8 cellular contexts compared by ENCODE assay signal in genomic region chr20:52191436-52192295, GRCh38. TPM values are rescaled to one million over a fixed set of nuclear protein-coding genes. Genes with fewer than 3 reads are reported as not detected.
DNase-seq lines count a peak whose midpoint lies in the region; TF ChIP-seq lines count a peak whose summit lies in the region.

Gene ZFP64, minus strand, starts transcription at chr20:52191779. Its CDS starts 143 bp downstream, at chr20:52191636.

- POLR2A ChIA-PET in OCI-LY7 (lab: Charles Lee), result interaction anchor here (0.6 kb wide), 2 partner anchors 86 to 1065 kb away, joined by 3 to 4 read pairs; no protein-coding TSS in a partner anchor

- H3K27ac ChIP-seq in OCI-LY7 (ENCODE audit: low read depth, low read length, poor library complexity, severe bottlenecking) (peak within 1 kb of the TSS; percentile 60), esophagus (ENCODE audit: low read depth in 2 of 2, low read length in 1 of 2) (peak within 1 kb of the TSS; percentile 95), muscle layer of duodenum (ENCODE audit: low read length) (peak within 1 kb of the TSS; percentile 77)

- H3K27me3 ChIP-seq in esophagus (ENCODE audit: control insufficient read depth in 1 of 2, insufficient read depth in 2 of 2, low read length in 2 of 2), result no peaks in the 10 kb centered on the region
- H3K27me3 ChIP-seq in muscle layer of duodenum (ENCODE audit: low read depth, low read length), result no peaks in the 10 kb centered on the region

- peak within 1 kb of the TSS; percentile 99 for H2AFZ ChIP-seq in OCI-LY7 (ENCODE audit: low read length)

- peaks cover 17% of the 10 kb centered on the region for H3K4me1 ChIP-seq in OCI-LY7 (ENCODE audit: insufficient read depth, low read length, poor library complexity, severe bottlenecking)
- no peaks in the 10 kb centered on the region for H3K4me1 ChIP-seq in esophagus (ENCODE audit: control insufficient read depth in 2 of 2, insufficient read depth in 2 of 2, low read length in 1 of 2)
- H3K4me1 ChIP-seq in muscle layer of duodenum (ENCODE audit: control insufficient read depth in 1 of 2, insufficient read depth in 2 of 2, low read length in 2 of 2), result peaks cover 0 to 12% of the 10 kb centered on the region in 2 donors

- peaks cover 4% of the 10 kb centered on the region for H3K36me3 ChIP-seq in OCI-LY7 (ENCODE audit: insufficient read depth, low read length)
- peaks cover 0 to 2% of the 10 kb centered on the region in 2 donors for H3K36me3 ChIP-seq in esophagus (ENCODE audit: control insufficient read depth in 2 of 2, insufficient read depth in 2 of 2, low read length in 1 of 2)
- peaks cover 0 to 4% of the 10 kb centered on the region in 2 donors for H3K36me3 ChIP-seq in muscle layer of duodenum (ENCODE audit: control insufficient read depth in 1 of 2, insufficient read depth in 2 of 2, low read length in 2 of 2)

- TF ChIP-seq CTCF in GM20000 (IDR thresholded peaks at IDR 0.05; ENCODE audit: extremely low read depth, missing control alignments) (peak; percentile 76), OCI-LY7 (conservative IDR thresholded peaks at IDR 0.05; ENCODE audit: low read length) (peak; percentile 79)

- H3K4me3 ChIP-seq in OCI-LY7 (ENCODE audit: low read depth, low read length, poor library complexity, severe bottlenecking) (peak within 1 kb of the TSS; percentile 100), esophagus (ENCODE audit: low read depth in 1 of 2, low read length in 2 of 2) (peak within 1 kb of the TSS; percentile 93 to 100), muscle layer of duodenum (ENCODE audit: low read depth in 1 of 2, low read length in 2 of 2) (peak within 1 kb of the TSS; percentile 96 to 98)

- peak within 1 kb of the TSS; percentile 83 for H3K4me2 ChIP-seq in OCI-LY7 (ENCODE audit: low read length)

- 0% methylated on average over 99 to 101 of the region's 101 CpGs for WGBS in esophagus, 2 donors

- DNase-seq in D341Med (ENCODE audit: low spot score), result peak; percentile 90
- peak; percentile 92 for DNase-seq in GM20000 (ENCODE audit: low spot score)
- DNase-seq in HT-29 (ENCODE audit: low spot score), result peak; percentile 90
- peak; percentile 87 for DNase-seq in OCI-LY7 (ENCODE audit: low spot score)
- peak; percentile 82 for DNase-seq in activated T-cell treated with anti-CD3 and anti-CD28 coated beads, Interleukin-2, amount 50 U/mL, for 1 hour
- DNase-seq in stimulated activated CD8-positive, alpha-beta memory T cell treated with anti-CD3 and anti-CD28 coated beads, Interleukin-7, amount 100 ng/mL, for 24 hours (ENCODE audit: low read depth), result peak; percentile 38

- intact Hi-C loops in OCI-LY7 (cut with micrococcal nuclease; ENCODE audit: unreplicated experiment), result no loop called here

- CTCF ChIA-PET in OCI-LY7 (lab: Charles Lee; ENCODE audit: unreplicated experiment), result no interaction called here

- no peaks in the 10 kb centered on the region for H4K20me1 ChIP-seq in OCI-LY7 (ENCODE audit: insufficient read depth, low read length)

- no TSS peak for BruUV-seq in OCI-LY7 (replicated peaks; lab: Mats Ljungman, UMichigan)

- H3K9me2 ChIP-seq in OCI-LY7 (ENCODE audit: insufficient read depth, low read length), result no peaks in the 10 kb centered on the region

- H3K9me3 ChIP-seq in OCI-LY7 (ENCODE audit: low read length), result no peaks in the 10 kb centered on the region
- H3K9me3 ChIP-seq in esophagus (ENCODE audit: control insufficient read depth in 2 of 2, insufficient read depth in 1 of 2, low read depth in 1 of 2, low read length in 1 of 2), result no peaks in the 10 kb centered on the region
- no peaks in the 10 kb centered on the region for H3K9me3 ChIP-seq in muscle layer of duodenum (ENCODE audit: control insufficient read depth in 1 of 2, low read length in 2 of 2)

- H3K79me2 ChIP-seq in OCI-LY7 (ENCODE audit: insufficient read depth, low read depth, low read length), result peaks cover 21% of the 10 kb centered on the region; the same call in 1 of the 2 replicates

RNA-seq across cellular contexts. Expression of gene ZFP64, which starts in this region (rescaled TPM):
- total RNA-seq in HT-29 (2014; rRNA removed; shearing (Covaris generic)), result 16.5 and 22.2 TPM in 2 replicates
- 10.0 and 14.4 TPM in 2 replicates for total RNA-seq in OCI-LY7 (2014; rRNA removed; shearing (Covaris generic))
- total RNA-seq in OCI-LY7 (2022), result 16.7 and 19.0 TPM in 2 replicates
- 1 to 10 TPM; 3.2 to 6.2 TPM for polyA plus RNA-seq in esophagus

Comparison
In these comparisons a context has a peak if more than half of its experiments do, and no peak if none do; other contexts are left out.
1. Peak in every context shown above with its lines: DNase-seq, H3K4me3 ChIP-seq and H3K27ac ChIP-seq.
2. DNase-seq: peak in every context shown above with its lines; median percentile 92 in GM20000; 90 in D341Med; 90 in HT-29; 87 in OCI-LY7; 82 in activated T-cell treated with anti-CD3 and anti-CD28 coated beads, Interleukin-2, amount 50 U/mL, for 1 hour; 38 in stimulated activated CD8-positive, alpha-beta memory T cell treated with anti-CD3 and anti-CD28 coated beads, Interleukin-7, amount 100 ng/mL, for 24 hours.